28 cellular contexts compared by ENCODE assay signal in the genomic region with DNA sequence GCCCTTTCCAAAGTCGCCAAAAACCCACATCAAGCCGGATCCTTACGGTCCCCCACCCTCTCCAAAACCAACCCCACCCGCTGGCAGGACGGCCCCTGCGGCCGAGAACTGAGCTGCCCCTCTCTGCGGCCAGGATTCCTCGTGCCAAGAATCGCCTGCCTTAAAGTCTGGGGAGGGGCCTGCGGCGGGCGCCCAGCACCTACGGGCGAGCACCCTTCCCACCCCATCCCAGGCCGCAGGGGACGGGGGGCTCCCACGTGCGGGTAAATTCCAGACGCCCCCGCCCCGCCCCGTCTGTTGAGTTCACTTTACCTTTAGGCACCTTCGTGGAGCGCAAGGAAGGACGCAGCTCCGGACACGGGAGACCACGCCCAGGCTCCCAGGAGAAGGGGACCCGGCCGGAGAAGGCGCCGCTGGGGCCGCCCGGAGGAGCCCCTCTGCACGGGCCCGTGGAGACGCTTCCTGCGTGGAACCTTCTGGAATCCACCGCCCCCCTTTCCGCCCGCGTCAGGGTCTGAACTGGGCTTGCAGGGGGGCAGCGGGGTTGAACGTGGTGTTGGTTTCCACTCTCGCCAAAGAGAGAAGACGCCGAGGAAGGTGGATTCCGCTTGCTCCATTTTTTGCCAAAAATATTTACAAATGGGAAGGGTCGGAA. TPM values are rescaled to one million over a fixed set of nuclear protein-coding genes. Genes with fewer than 3 reads are reported as not detected.
"Had no signal": no experiment of that assay in that cellular context is flagged by ENCODE, and none has a peak within 500 bp of the region (broad histone marks: within the 10 kb centered on the region; RNA-seq: fewer than 3 reads in every experiment).

No MANE protein-coding gene starts in this region.

- H3K4me1 ChIP-seq: breast epithelium, uterus had no signal

- H3K4me3 ChIP-seq: dorsolateral prefrontal cortex, gastroesophageal sphincter, heart left ventricle, left ventricle myocardium inferior, uterus had no signal

- H3K4me3 Mint-ChIP-seq: activated naive CD4-positive, alpha-beta T cell treated with anti-CD3 and anti-CD28 coated beads for 36 hours; activated naive CD8-positive, alpha-beta T cell treated with anti-CD3 and anti-CD28 coated beads, Interleukin-2, amount 10 ng/mL, durations not matched to agents 7 days and 5 days; central memory CD8-positive, alpha-beta T cell; effector memory CD8-positive, alpha-beta T cell had no signal

- H3K4me1 Mint-ChIP-seq: central memory CD8-positive, alpha-beta T cell had no signal

- H3K36me3 Mint-ChIP-seq: activated naive CD8-positive, alpha-beta T cell treated with anti-CD3 and anti-CD28 coated beads, Interleukin-2, amount 10 ng/mL, durations not matched to agents 7 days and 5 days had no signal

- H3K27ac Mint-ChIP-seq: activated naive CD4-positive, alpha-beta T cell treated with anti-CD3 and anti-CD28 coated beads for 36 hours; activated naive CD8-positive, alpha-beta T cell treated with anti-CD3 and anti-CD28 coated beads, Interleukin-2, amount 10 ng/mL, durations not matched to agents 7 days and 5 days; effector memory CD8-positive, alpha-beta T cell; progenitor cell of endocrine pancreas; stimulated activated naive B cell treated with anti-CD40 and anti-IgM and Interleukin-4, amounts not matched to agents 10 μg/mL and 1 μg/mL and 100 μg/mL, for 72 hours had no signal

- H3K36me3 ChIP-seq: breast epithelium, esophagus squamous epithelium, gastroesophageal sphincter, heart left ventricle, left ventricle myocardium inferior, uterus had no signal

- DNase-seq: activated CD4-positive, alpha-beta T cell treated with anti-CD3 and anti-CD28 coated beads for 4 hours; activated CD4-positive, alpha-beta T cell treated with anti-CD3 and anti-CD28 coated beads, Interleukin-2, amount 50 U/mL, for 48 hours; activated CD4-positive, CD25-positive, alpha-beta regulatory T cell; activated effector memory CD4-positive, alpha-beta T cell treated with Interleukin-2 at 50 U/mL for 16 hours; activated naive CD4-positive, alpha-beta T cell treated with anti-CD3 and anti-CD28 coated beads for 36 hours; activated naive CD8-positive, alpha-beta T cell treated with anti-CD3 and anti-CD28 coated beads, Interleukin-2, amount 10 ng/mL, durations not matched to agents 7 days and 5 days; activated T-cell treated with anti-CD3 and anti-CD28 coated beads, Interleukin-2, amount 50 U/mL, for 48 hours; amniotic stem cell; dorsolateral prefrontal cortex; effector memory CD8-positive, alpha-beta T cell; esophagus squamous epithelium; heart left ventricle; left ventricle myocardium inferior; naive thymus-derived CD4-positive, alpha-beta T cell; retina; stimulated activated CD4-positive, alpha-beta T cell treated with anti-CD3 and anti-CD28 coated beads, Interleukin-2, amount 100 ng/mL, for 48 hours; stimulated activated CD8-positive, alpha-beta memory T cell treated with anti-CD3 and anti-CD28 coated beads, Interleukin-4, amount 100 ng/mL, for 48 hours; stimulated activated naive B cell treated with anti-CD40 and anti-IgM and Interleukin-4, amounts not matched to agents 10 μg/mL and 1 μg/mL and 100 μg/mL, for 72 hours; T1000; trophoblast cell; uterus had no signal

- ATAC-seq: effector memory CD8-positive, alpha-beta T cell; gastroesophageal sphincter; heart left ventricle; naive thymus-derived CD4-positive, alpha-beta T cell; stimulated activated naive B cell treated with anti-CD40 and anti-IgM and Interleukin-4, amounts not matched to agents 10 μg/mL and 1 μg/mL and 100 μg/mL, for 72 hours had no signal

- H3K27ac ChIP-seq: breast epithelium, dorsolateral prefrontal cortex, esophagus squamous epithelium, gastroesophageal sphincter, heart left ventricle, left ventricle myocardium inferior, uterus had no signal

RNA-seq across cellular contexts. Expression of a gene that starts 22.8 kb away (rescaled TPM):
- total RNA-seq: activated naive CD4-positive, alpha-beta T cell treated with anti-CD3 and anti-CD28 coated beads for 36 hours; activated naive CD8-positive, alpha-beta T cell treated with anti-CD3 and anti-CD28 coated beads, Interleukin-2, amount 10 ng/mL, durations not matched to agents 7 days and 5 days; breast epithelium; dorsolateral prefrontal cortex; esophagus squamous epithelium; heart left ventricle; left ventricle myocardium inferior; lung microvascular endothelial cell; naive thymus-derived CD4-positive, alpha-beta T cell; osteocyte; temporal lobe; uterus had no signal
